Comparison of ENCODE assay signal across 29 cellular contexts in genomic region chr16:17050468-17050867, GRCh38.
A peak's percentile ranks its signal among the peaks of the same experiment; 100 is the strongest.
DNase-seq lines count a peak whose midpoint lies in the region; ATAC-seq, FAIRE-seq and TF ChIP-seq lines count a peak whose summit lies in the region.
"Had no signal": no experiment of that assay in that cellular context is flagged by ENCODE, and none has a peak within 500 bp of the region (broad histone marks: within the 10 kb centered on the region; RNA-seq: fewer than 3 reads in every experiment).

No MANE protein-coding gene starts in this region.

- H3K9me3 ChIP-seq in K562 (replicated peaks; ENCODE audit: control insufficient read depth, insufficient read depth, low read depth, low read length) (peaks cover 3% of the 10 kb centered on the region; the same call in 1 of the 2 replicates), mucosa of descending colon (peaks cover 7% of the 10 kb centered on the region)
- H3K9me3 ChIP-seq: BE2C, Caco-2 had no signal

- H3K4me1 ChIP-seq in K562 (replicated peaks in 1 of 2; ENCODE audit: control insufficient read depth in 2 of 2, insufficient read depth in 2 of 2, low read length in 2 of 2) (peaks cover 3 to 5% of the 10 kb centered on the region in 2 experiments; a peak in 2 of 5 replicates), mucosa of descending colon (ENCODE audit: low read depth) (no peaks in the 10 kb centered on the region)
- H3K4me1 ChIP-seq: A549; BE2C; BLaER1; BLaER1 treated with 17β-estradiol and CSF1 and Interleukin-3, amounts not matched to agents 10 nM and 100 nM; Caco-2 had no signal

- CTCF ChIA-PET in K562 (lab: Yijun Ruan, JAX; ENCODE audit: low intra/inter-chr PET ratio): no interaction called here

- H3K9me1 ChIP-seq in K562 (ENCODE audit: control insufficient read depth, insufficient read depth, low read length): no peaks in the 10 kb centered on the region

- H3K27ac ChIP-seq in K562 (ENCODE audit: extremely low read depth, low read depth, low read length): no peak overlapping the region
- H3K27ac ChIP-seq: 22Rv1; A549; BLaER1; BLaER1 treated with 17β-estradiol and CSF1 and Interleukin-3, amounts not matched to agents 10 nM and 100 nM; C4-2B had no signal

- no peak for ATAC-seq in K562
- no peak for ATAC-seq in mucosa of descending colon
- ATAC-seq: A549; CD8-positive, alpha-beta T cell had no signal

- no peak overlapping the region for H2AFZ ChIP-seq in K562 (ENCODE audit: low read depth, low read length)

- TF ChIP-seq EP300 in K562 (IDR thresholded peaks at IDR 0.05; ENCODE audit: low read length): no peak

- H3K79me2 ChIP-seq in K562 (ENCODE audit: control insufficient read depth, insufficient read depth, low read length): peaks cover 30% of the 10 kb centered on the region

- BruUV-seq in K562 (replicated peaks; lab: Mats Ljungman, UMichigan): no TSS peak

- TF ChIP-seq POLR2A in K562 (conservative IDR thresholded peaks at IDR 0.05): no peak

- no peak for TF ChIP-seq CTCF in K562 (IDR thresholded peaks at IDR 0.05 in 2 of 3, conservative IDR thresholded peaks at IDR 0.05 in 1 of 3; ENCODE audit: insufficient read depth in 2 of 3, low read depth in 1 of 3, low read length in 3 of 3)
- TF ChIP-seq CTCF in mucosa of descending colon (IDR thresholded peaks at IDR 0.05): no peak

- H3K36me3 ChIP-seq in K562 (ENCODE audit: control insufficient read depth, insufficient read depth, low read length) (no peaks in the 10 kb centered on the region), mucosa of descending colon (ENCODE audit: low read depth) (no peaks in the 10 kb centered on the region)
- H3K36me3 ChIP-seq: BE2C; BLaER1; BLaER1 treated with 17β-estradiol and CSF1 and Interleukin-3, amounts not matched to agents 10 nM and 100 nM had no signal

- POLR2A ChIA-PET in K562 (lab: Yijun Ruan, JAX): no interaction called here

- H3K27me3 ChIP-seq in K562 (ENCODE audit: control insufficient read depth in 2 of 2, insufficient read depth in 2 of 2, low read length in 2 of 2): no peaks in the 10 kb centered on the region
- H3K27me3 ChIP-seq: BE2C; BLaER1; BLaER1 treated with 17β-estradiol and CSF1 and Interleukin-3, amounts not matched to agents 10 nM and 100 nM had no signal

- DNase-seq in K562 (ENCODE audit: extremely low read depth in 1 of 4, low spot score in 3 of 4): no peak
- DNase-seq in mucosa of descending colon: no peak
- DNase-seq: 8988T; ACHN; AML-193; BE2C; C1 segment of cervical spinal cord; Caco-2; Calu3; CD4-positive, alpha-beta memory T cell; CD4-positive, alpha-beta T cell; CD4-positive, CD25-positive, alpha-beta regulatory T cell; CD8-positive, alpha-beta memory T cell; CD8-positive, alpha-beta T cell; COR-L47; DMS 273 treated with DMSO at 0.1 percent for 48 hours; DMS153; DMS53; DMS79; DMS79 treated with DMSO at 0.1 percent for 48 hours; DND-41; EL had no signal

- WGBS in K562 (ENCODE audit: insufficient coverage, low coverage, missing lambda C conversion rate): 7% methylated on average over 1 of the region's 1 CpG

- no peak for FAIRE-seq in K562 (lab: Jason Lieb, UNC)
- FAIRE-seq: A204.1, A549, D721Med had no signal

- in situ Hi-C loops in K562 (cut with MboI): no loop called here

- no peak overlapping the region for H3K4me2 ChIP-seq in K562 (ENCODE audit: insufficient read depth, low read length)
- H3K4me2 ChIP-seq: A549; BLaER1; BLaER1 treated with 17β-estradiol and CSF1 and Interleukin-3, amounts not matched to agents 10 nM and 100 nM had no signal

- intact Hi-C loops in K562 (cut with micrococcal nuclease) (no loop called here), mucosa of descending colon (cut with DNase I, micrococcal nuclease) (no loop called here)

- H3K9ac ChIP-seq in K562 (ENCODE audit: insufficient read depth in 1 of 2, low read depth in 2 of 2, low read length in 2 of 2): no peak overlapping the region
- H3K9ac ChIP-seq: BLaER1; BLaER1 treated with 17β-estradiol and CSF1 and Interleukin-3, amounts not matched to agents 10 nM and 100 nM had no signal

- H3K4me3 ChIP-seq in K562: no peak overlapping the region
- H3K4me3 ChIP-seq in mucosa of descending colon: no peak overlapping the region
- H3K4me3 ChIP-seq: A549; BLaER1; BLaER1 treated with 17β-estradiol and CSF1 and Interleukin-3, amounts not matched to agents 10 nM and 100 nM had no signal

- H4K20me1 ChIP-seq in K562 (replicated peaks; ENCODE audit: control insufficient read depth, insufficient read depth, low read length): peaks cover 14% of the 10 kb centered on the region
- H4K20me1 ChIP-seq: BLaER1; BLaER1 treated with 17β-estradiol and CSF1 and Interleukin-3, amounts not matched to agents 10 nM and 100 nM had no signal

- TF ChIP-seq RAD21 in K562 (CRISPR knock-in tag; conservative IDR thresholded peaks at IDR 0.05 in 1 of 2, IDR thresholded peaks at IDR 0.05 in 1 of 2): no peak

TF ChIP-seq in K562, 482 proteins besides CTCF, POLR2A, EP300 and RAD21:
- TF ChIP-seq SRSF3 (IDR thresholded peaks at IDR 0.05; ENCODE audit: insufficient read depth, low read length) (no peak), ZNF146 (CRISPR knock-in tag; IDR thresholded peaks at IDR 0.05; ENCODE audit: unreplicated experiment) (peak; percentile 96)
